1 cellular context compared by ENCODE assay signal in the genomic region with DNA sequence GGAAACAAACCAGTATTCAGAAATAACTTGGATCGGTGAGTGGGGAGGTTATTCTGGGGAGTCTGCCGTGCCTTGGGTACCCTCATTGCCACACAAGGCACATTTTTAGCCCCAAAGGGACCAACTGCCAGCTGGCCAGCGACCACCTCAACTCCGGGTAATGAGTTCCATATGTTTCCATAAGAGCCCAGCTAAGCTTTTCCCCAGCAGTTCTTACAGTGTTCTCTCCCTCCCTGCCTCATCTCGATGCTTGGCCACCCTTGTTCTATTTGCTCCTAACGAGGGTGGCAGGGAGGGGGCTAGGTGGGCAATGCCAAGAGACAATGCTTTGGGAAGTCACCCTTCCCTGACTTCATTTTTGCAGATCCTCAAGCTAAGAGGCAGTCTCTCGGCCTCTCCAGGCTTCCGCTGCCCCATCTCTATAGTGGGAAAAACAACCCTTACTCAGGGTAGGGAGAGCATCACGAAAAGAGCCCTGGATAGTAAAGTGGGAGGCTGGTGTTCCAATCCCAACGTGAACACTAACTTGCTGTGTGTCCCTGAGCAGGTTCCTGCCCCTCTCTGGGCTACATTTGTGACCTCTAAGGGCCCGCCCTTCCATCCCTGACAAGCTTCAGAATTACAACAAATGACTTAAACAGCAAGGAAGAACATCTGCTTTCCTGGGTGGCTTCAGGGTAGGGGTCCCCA.
TF ChIP-seq lines count a peak whose summit lies in the region.

No MANE protein-coding gene starts in this region.

TF ChIP-seq in GM23338, 12 proteins besides CTCF, POLR2A, EP300 and RAD21 (continued from another document):
- TF ChIP-seq, protein P1, sequence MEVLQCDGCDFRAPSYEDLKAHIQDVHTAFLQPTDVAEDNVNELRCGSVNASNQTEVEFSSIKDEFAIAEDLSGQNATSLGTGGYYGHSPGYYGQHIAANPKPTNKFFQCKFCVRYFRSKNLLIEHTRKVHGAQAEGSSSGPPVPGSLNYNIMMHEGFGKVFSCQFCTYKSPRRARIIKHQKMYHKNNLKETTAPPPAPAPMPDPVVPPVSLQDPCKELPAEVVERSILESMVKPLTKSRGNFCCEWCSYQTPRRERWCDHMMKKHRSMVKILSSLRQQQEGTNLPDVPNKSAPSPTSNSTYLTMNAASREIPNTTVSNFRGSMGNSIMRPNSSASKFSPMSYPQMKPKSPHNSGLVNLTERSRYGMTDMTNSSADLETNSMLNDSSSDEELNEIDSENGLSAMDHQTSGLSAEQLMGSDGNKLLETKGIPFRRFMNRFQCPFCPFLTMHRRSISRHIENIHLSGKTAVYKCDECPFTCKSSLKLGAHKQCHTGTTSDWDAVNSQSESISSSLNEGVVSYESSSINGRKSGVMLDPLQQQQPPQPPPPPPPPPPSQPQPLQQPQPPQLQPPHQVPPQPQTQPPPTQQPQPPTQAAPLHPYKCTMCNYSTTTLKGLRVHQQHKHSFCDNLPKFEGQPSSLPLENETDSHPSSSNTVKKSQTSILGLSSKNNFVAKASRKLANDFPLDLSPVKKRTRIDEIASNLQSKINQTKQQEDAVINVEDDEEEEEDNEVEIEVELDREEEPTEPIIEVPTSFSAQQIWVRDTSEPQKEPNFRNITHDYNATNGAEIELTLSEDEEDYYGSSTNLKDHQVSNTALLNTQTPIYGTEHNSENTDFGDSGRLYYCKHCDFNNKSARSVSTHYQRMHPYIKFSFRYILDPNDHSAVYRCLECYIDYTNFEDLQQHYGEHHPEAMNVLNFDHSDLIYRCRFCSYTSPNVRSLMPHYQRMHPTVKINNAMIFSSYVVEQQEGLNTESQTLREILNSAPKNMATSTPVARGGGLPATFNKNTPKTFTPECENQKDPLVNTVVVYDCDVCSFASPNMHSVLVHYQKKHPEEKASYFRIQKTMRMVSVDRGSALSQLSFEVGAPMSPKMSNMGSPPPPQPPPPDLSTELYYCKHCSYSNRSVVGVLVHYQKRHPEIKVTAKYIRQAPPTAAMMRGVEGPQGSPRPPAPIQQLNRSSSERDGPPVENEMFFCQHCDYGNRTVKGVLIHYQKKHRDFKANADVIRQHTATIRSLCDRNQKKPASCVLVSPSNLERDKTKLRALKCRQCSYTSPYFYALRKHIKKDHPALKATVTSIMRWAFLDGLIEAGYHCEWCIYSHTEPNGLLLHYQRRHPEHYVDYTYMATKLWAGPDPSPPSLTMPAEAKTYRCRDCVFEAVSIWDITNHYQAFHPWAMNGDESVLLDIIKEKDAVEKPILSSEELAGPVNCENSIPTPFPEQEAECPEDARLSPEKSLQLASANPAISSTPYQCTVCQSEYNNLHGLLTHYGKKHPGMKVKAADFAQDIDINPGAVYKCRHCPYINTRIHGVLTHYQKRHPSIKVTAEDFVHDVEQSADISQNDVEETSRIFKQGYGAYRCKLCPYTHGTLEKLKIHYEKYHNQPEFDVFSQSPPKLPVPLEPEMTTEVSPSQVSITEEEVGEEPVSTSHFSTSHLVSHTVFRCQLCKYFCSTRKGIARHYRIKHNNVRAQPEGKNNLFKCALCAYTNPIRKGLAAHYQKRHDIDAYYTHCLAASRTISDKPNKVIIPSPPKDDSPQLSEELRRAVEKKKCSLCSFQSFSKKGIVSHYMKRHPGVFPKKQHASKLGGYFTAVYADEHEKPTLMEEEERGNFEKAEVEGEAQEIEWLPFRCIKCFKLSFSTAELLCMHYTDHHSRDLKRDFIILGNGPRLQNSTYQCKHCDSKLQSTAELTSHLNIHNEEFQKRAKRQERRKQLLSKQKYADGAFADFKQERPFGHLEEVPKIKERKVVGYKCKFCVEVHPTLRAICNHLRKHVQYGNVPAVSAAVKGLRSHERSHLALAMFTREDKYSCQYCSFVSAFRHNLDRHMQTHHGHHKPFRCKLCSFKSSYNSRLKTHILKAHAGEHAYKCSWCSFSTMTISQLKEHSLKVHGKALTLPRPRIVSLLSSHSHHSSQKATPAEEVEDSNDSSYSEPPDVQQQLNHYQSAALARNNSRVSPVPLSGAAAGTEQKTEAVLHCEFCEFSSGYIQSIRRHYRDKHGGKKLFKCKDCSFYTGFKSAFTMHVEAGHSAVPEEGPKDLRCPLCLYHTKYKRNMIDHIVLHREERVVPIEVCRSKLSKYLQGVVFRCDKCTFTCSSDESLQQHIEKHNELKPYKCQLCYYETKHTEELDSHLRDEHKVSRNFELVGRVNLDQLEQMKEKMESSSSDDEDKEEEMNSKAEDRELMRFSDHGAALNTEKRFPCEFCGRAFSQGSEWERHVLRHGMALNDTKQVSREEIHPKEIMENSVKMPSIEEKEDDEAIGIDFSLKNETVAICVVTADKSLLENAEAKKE (CRISPR knock-in tag; IDR thresholded peaks at IDR 0.05): no peak
- no peak for TF ChIP-seq NANOG (IDR thresholded peaks at IDR 0.05; ENCODE audit: borderline replicate concordance)
- no peak for TF ChIP-seq EZH2 (IDR thresholded peaks at IDR 0.05; ENCODE audit: low read depth, unreplicated experiment)
